16 cellular contexts compared by ENCODE assay signal in the genomic region with DNA sequence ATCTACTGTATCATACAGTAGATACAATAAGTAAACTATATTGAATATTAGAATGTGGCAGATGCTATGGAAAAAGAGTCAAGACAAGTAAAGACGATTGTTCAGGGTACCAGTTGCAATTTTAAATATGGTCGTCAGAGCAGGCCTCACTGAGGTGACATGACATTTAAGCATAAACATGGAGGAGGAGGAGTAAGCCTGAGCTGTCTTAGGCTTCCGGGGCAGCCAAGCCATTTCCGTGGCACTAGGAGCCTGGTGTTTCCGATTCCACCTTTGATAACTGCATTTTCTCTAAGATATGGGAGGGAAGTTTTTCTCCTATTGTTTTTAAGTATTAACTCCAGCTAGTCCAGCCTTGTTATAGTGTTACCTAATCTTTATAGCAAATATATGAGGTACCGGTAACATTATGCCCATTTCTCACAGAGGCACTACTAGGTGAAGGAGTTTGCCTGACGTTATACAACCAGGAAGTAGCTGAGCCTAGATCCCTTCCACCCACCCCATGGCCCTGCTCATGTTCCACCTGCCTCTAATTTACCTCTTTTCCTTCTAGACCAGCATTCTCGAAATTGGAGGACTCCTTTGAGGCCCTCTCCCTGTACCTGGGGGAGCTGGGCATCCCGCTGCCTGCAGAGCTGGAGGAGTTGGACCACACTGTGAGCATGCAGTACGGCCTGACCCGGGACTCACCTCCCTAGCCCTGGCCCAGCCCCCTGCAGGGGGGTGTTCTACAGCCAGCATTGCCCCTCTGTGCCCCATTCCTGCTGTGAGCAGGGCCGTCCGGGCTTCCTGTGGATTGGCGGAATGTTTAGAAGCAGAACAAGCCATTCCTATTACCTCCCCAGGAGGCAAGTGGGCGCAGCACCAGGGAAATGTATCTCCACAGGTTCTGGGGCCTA. TPM values are rescaled to one million over a fixed set of nuclear protein-coding genes. Genes with fewer than 3 reads are reported as not detected.
A peak's percentile ranks its signal among the peaks of the same experiment; 100 is the strongest.
DNase-seq lines count a peak whose midpoint lies in the region; ATAC-seq and TF ChIP-seq lines count a peak whose summit lies in the region.
"Had no signal": no experiment of that assay in that cellular context is flagged by ENCODE, and none has a peak within 500 bp of the region (broad histone marks: within the 10 kb centered on the region; RNA-seq: fewer than 3 reads in every experiment).

No MANE protein-coding gene starts in this region.

- H3K9me3 ChIP-seq in thymus (ENCODE audit: control insufficient read depth) = no peaks in the 10 kb centered on the region
- no peaks in the 10 kb centered on the region for H3K9me3 ChIP-seq in heart right ventricle
- H3K9me3 ChIP-seq: pancreas, SJCRH30 had no signal

- no peaks in the 10 kb centered on the region for H3K9me3 Mint-ChIP-seq in activated T-cell treated with anti-CD3 and anti-CD28 coated beads, Interleukin-2, amount 50 U/mL, for 72 hours
- no peaks in the 10 kb centered on the region for H3K9me3 Mint-ChIP-seq in activated T-helper 2 cell treated with anti-CD3 and anti-CD28 coated beads, Interferon-gamma antibody, Interleukin-2, Interleukin-4, amounts not matched to agents 10 μg/mL and 5 μg/mL and 100 μg/mL, durations not matched to agents 14 hours and 24 hours and 36 hours
- no peaks in the 10 kb centered on the region for H3K9me3 Mint-ChIP-seq in memory B cell

- H3K27ac Mint-ChIP-seq in activated T-cell treated with anti-CD3 and anti-CD28 coated beads, Interleukin-2, amount 50 U/mL, for 72 hours = peak overlapping the region; percentile 88
- peak overlapping the region; percentile 82 for H3K27ac Mint-ChIP-seq in activated T-helper 2 cell treated with anti-CD3 and anti-CD28 coated beads, Interferon-gamma antibody, Interleukin-2, Interleukin-4, amounts not matched to agents 10 μg/mL and 5 μg/mL and 100 μg/mL, durations not matched to agents 14 hours and 24 hours and 36 hours
- H3K27ac Mint-ChIP-seq in memory B cell = peak overlapping the region; percentile 14

- H3K4me1 Mint-ChIP-seq in activated T-cell treated with anti-CD3 and anti-CD28 coated beads, Interleukin-2, amount 50 U/mL, for 72 hours (ENCODE audit: low read depth) = peaks cover 52% of the 10 kb centered on the region
- H3K4me1 Mint-ChIP-seq in activated T-helper 2 cell treated with anti-CD3 and anti-CD28 coated beads, Interferon-gamma antibody, Interleukin-2, Interleukin-4, amounts not matched to agents 10 μg/mL and 5 μg/mL and 100 μg/mL, durations not matched to agents 14 hours and 24 hours and 36 hours (ENCODE audit: low read depth) = peaks cover 22% of the 10 kb centered on the region
- peaks cover under 1% of the 10 kb centered on the region for H3K4me1 Mint-ChIP-seq in memory B cell

- DNase-seq in activated T-cell treated with anti-CD3 and anti-CD28 coated beads, Interleukin-2, amount 50 U/mL, for 72 hours = no peak
- no peak for DNase-seq in activated T-cell treated with anti-CD3 and anti-CD28 coated beads, Interleukin-2, amount 50 U/mL, for 1 hour
- no peak for DNase-seq in activated T-helper 2 cell treated with anti-CD3 and anti-CD28 coated beads, Interferon-gamma antibody, Interleukin-2, Interleukin-4, amounts not matched to agents 10 μg/mL and 5 μg/mL and 100 μg/mL, durations not matched to agents 14 hours and 24 hours and 36 hours (ENCODE audit: low spot score)
- no peak for DNase-seq in memory B cell (ENCODE audit: low spot score in 2 of 2)
- no peak for DNase-seq in heart right ventricle
- DNase-seq: DMS153; erythroblast; NCI-H2081; SJCRH30; stimulated activated CD4-positive, alpha-beta T cell treated with anti-CD3 and anti-CD28 coated beads, Interleukin-12 subunit alpha, Interleukin-12 subunit beta, amount 100 ng/mL, for 4 hours; WERI-Rb-1 had no signal

- no peak for TF ChIP-seq CTCF in heart right ventricle (IDR thresholded peaks at IDR 0.05)

- H3K27me3 ChIP-seq in thymus (ENCODE audit: control insufficient read depth, insufficient read depth) (no peaks in the 10 kb centered on the region), heart right ventricle (no peaks in the 10 kb centered on the region)
- H3K27me3 ChIP-seq: pancreas, SJCRH30 had no signal

- H3K36me3 ChIP-seq in thymus (ENCODE audit: control insufficient read depth, insufficient read depth) (peaks cover 54% of the 10 kb centered on the region), heart right ventricle (peaks cover 0 to 97% (median 59%) of the 10 kb centered on the region in 9 donors)

- intact Hi-C loops in activated T-helper 2 cell treated with anti-CD3 and anti-CD28 coated beads, Interferon-gamma antibody, Interleukin-2, Interleukin-4, amounts not matched to agents 10 μg/mL and 5 μg/mL and 100 μg/mL, durations not matched to agents 14 hours and 24 hours and 36 hours (cut with micrococcal nuclease) = no loop called here
- intact Hi-C loops in heart right ventricle (cut with DNase I) = loop anchor here in 2 of 10 donors (10.0 kb wide), 1 partner anchor 63 kb away; the partner anchor contains the start of gene LIMK2 (in 2 of the 2)

- H3K36me3 Mint-ChIP-seq in activated T-cell treated with anti-CD3 and anti-CD28 coated beads, Interleukin-2, amount 50 U/mL, for 72 hours (ENCODE audit: insufficient read depth in 2 of 2) = peaks cover 13 to 16% of the 10 kb centered on the region in 2 donors
- H3K36me3 Mint-ChIP-seq in activated T-helper 2 cell treated with anti-CD3 and anti-CD28 coated beads, Interferon-gamma antibody, Interleukin-2, Interleukin-4, amounts not matched to agents 10 μg/mL and 5 μg/mL and 100 μg/mL, durations not matched to agents 14 hours and 24 hours and 36 hours (ENCODE audit: low read depth) = peaks cover 59% of the 10 kb centered on the region
- H3K36me3 Mint-ChIP-seq in memory B cell = peaks cover 8% of the 10 kb centered on the region

- 90% methylated on average over 15 of the region's 15 CpGs for WGBS in thymus
- 80 to 88% methylated on average over 15 of the region's 15 CpGs for WGBS in heart right ventricle, 2 donors

- ATAC-seq in activated T-cell treated with anti-CD3 and anti-CD28 coated beads, Interleukin-2, amount 50 U/mL, for 72 hours (replicated peaks in 1 of 2) = no peak
- ATAC-seq in memory B cell (ENCODE audit: low read depth) (no peak), HG02642 (IDR thresholded peaks at IDR 0.05; ENCODE audit: poor library complexity, unreplicated experiment) (no peak), heart right ventricle (no peak), HG03175 (IDR thresholded peaks at IDR 0.05; ENCODE audit: unreplicated experiment) (no peak)
- ATAC-seq: HCT116, pancreas had no signal

- no peaks in the 10 kb centered on the region for H3K27me3 Mint-ChIP-seq in activated T-cell treated with anti-CD3 and anti-CD28 coated beads, Interleukin-2, amount 50 U/mL, for 72 hours (ENCODE audit: low read depth)
- no peaks in the 10 kb centered on the region for H3K27me3 Mint-ChIP-seq in activated T-helper 2 cell treated with anti-CD3 and anti-CD28 coated beads, Interferon-gamma antibody, Interleukin-2, Interleukin-4, amounts not matched to agents 10 μg/mL and 5 μg/mL and 100 μg/mL, durations not matched to agents 14 hours and 24 hours and 36 hours (ENCODE audit: low read depth)
- H3K27me3 Mint-ChIP-seq in memory B cell = no peaks in the 10 kb centered on the region

- H3K4me3 ChIP-seq in thymus (ENCODE audit: low read length) (no peak overlapping the region), heart right ventricle (no peak overlapping the region)
- H3K4me3 ChIP-seq: pancreas, SJCRH30 had no signal

- H3K4me1 ChIP-seq in thymus (ENCODE audit: control insufficient read depth, insufficient read depth, low read length) (peaks cover 4% of the 10 kb centered on the region), heart right ventricle (peaks cover 0 to 8% (median 0%) of the 10 kb centered on the region in 9 donors)
- H3K4me1 ChIP-seq: pancreas had no signal

- H3K27ac ChIP-seq in thymus (ENCODE audit: low read depth) = peak overlapping the region; percentile 87
- peak overlapping the region in 2 of 10 donors; percentile 26 to 79 for H3K27ac ChIP-seq in heart right ventricle
- H3K27ac ChIP-seq: pancreas, SJCRH30, WERI-Rb-1 had no signal

- peak overlapping the region in 1 of 2 donors; percentile 28 for H3K4me3 Mint-ChIP-seq in activated T-cell treated with anti-CD3 and anti-CD28 coated beads, Interleukin-2, amount 50 U/mL, for 72 hours
- H3K4me3 Mint-ChIP-seq in activated T-helper 2 cell treated with anti-CD3 and anti-CD28 coated beads, Interferon-gamma antibody, Interleukin-2, Interleukin-4, amounts not matched to agents 10 μg/mL and 5 μg/mL and 100 μg/mL, durations not matched to agents 14 hours and 24 hours and 36 hours (ENCODE audit: low read depth) = no peak overlapping the region
- no peak overlapping the region for H3K4me3 Mint-ChIP-seq in memory B cell

RNA-seq across cellular contexts. Expression of gene PIK3IP1, which starts 14.3 kb away (rescaled TPM):
- total RNA-seq in activated T-cell treated with anti-CD3 and anti-CD28 coated beads, Interleukin-2, amount 50 U/mL, for 72 hours = 10 to 100 TPM; 34.1 to 39.5 TPM
- total RNA-seq in activated T-helper 2 cell treated with anti-CD3 and anti-CD28 coated beads, Interferon-gamma antibody, Interleukin-2, Interleukin-4, amounts not matched to agents 10 μg/mL and 5 μg/mL and 100 μg/mL, durations not matched to agents 14 hours and 24 hours and 36 hours = 9.3 and 10.4 TPM in 2 replicates
- polyA plus RNA-seq in thymus (182 TPM), heart right ventricle (1 to 10 TPM; 3.7 to 7.9 TPM)
- 10 to 100 TPM in 9 of 10 donors, 1 to 10 TPM in 1; 3.6 to 28.6 (median 17.6) TPM for total RNA-seq in heart right ventricle

Comparison
In these comparisons a context has a peak if more than half of its experiments do, and no peak if none do; other contexts are left out.
1. H3K27ac Mint-ChIP-seq: peak in every context shown above with its lines; median percentile 88 in activated T-cell treated with anti-CD3 and anti-CD28 coated beads, Interleukin-2, amount 50 U/mL, for 72 hours; 82 in activated T-helper 2 cell treated with anti-CD3 and anti-CD28 coated beads, Interferon-gamma antibody, Interleukin-2, Interleukin-4, amounts not matched to agents 10 μg/mL and 5 μg/mL and 100 μg/mL, durations not matched to agents 14 hours and 24 hours and 36 hours; 14 in memory B cell.